ENCODE assay signal across 26 cellular contexts in genomic region chr16:1655909-1656807, GRCh38.
"Had no signal": no experiment of that assay in that cellular context is flagged by ENCODE, and none has a peak within 500 bp of the region (broad histone marks: within the 10 kb centered on the region; RNA-seq: fewer than 3 reads in every experiment).

No MANE protein-coding gene starts in this region.

- H3K27ac ChIP-seq: adrenal gland, ascending aorta, cardiac muscle cell, coronary artery, VCaP had no signal

- ATAC-seq: activated CD8-positive, alpha-beta T cell treated with anti-CD3 and anti-CD28 coated beads for 36 hours; activated naive CD8-positive, alpha-beta T cell treated with anti-CD3 and anti-CD28 coated beads, Interleukin-2, amount 50 U/mL, for 24 hours; activated T-cell treated with anti-CD3 and anti-CD28 coated beads, Interleukin-2, amount 50 U/mL, for 4 hours; activated T-helper 17 cell treated with anti-CD3 and anti-CD28 coated beads, Interleukin-2, amount 50 U/mL, for 72 hours; WTC11 had no signal

- H3K4me1 ChIP-seq: adrenal gland, ascending aorta had no signal

- H3K9me3 ChIP-seq: adrenal gland, ascending aorta, breast epithelium had no signal

- DNase-seq: activated CD4-positive, alpha-beta T cell treated with anti-CD3 and anti-CD28 coated beads for 48 hours; activated CD4-positive, alpha-beta T cell treated with anti-CD3 and anti-CD28 coated beads, Interleukin-2, amount 50 U/mL, for 1 hour; activated CD4-positive, alpha-beta T cell treated with anti-CD3 and anti-CD28 coated beads, Interleukin-2, amount 50 U/mL, for 48 hours; activated CD8-positive, alpha-beta memory T cell treated with anti-CD3 and anti-CD28 coated beads for 24 hours; activated CD8-positive, alpha-beta T cell treated with anti-CD3 and anti-CD28 coated beads for 36 hours; activated effector memory CD4-positive, alpha-beta T cell treated with Interleukin-2 at 50 U/mL for 16 hours; activated gamma-delta T cell treated with Interleukin-2 at 50 U/mL for 16 hours; activated naive CD4-positive, alpha-beta T cell treated with anti-CD3 and anti-CD28 coated beads for 36 hours; activated naive CD8-positive, alpha-beta T cell treated with anti-CD3 and anti-CD28 coated beads for 36 hours; activated naive CD8-positive, alpha-beta T cell treated with anti-CD3 and anti-CD28 coated beads, Interleukin-2, amount 50 U/mL, for 24 hours; activated T-cell treated with anti-CD3 and anti-CD28 coated beads, Interleukin-2, amount 50 U/mL, for 4 hours; amygdala; effector memory CD4-positive, alpha-beta T cell; endodermal cell; foreskin fibroblast; head of caudate nucleus; T-helper 2 cell had no signal

- H3K27me3 ChIP-seq: adrenal gland, ascending aorta, breast epithelium, cardiac muscle cell, dorsolateral prefrontal cortex had no signal

- H3K4me3 ChIP-seq: adrenal gland, ascending aorta, cardiac muscle cell, coronary artery, dorsolateral prefrontal cortex had no signal
